1 cellular context compared by ENCODE assay signal in genomic region chr6:41406821-41407787, GRCh38.
TF ChIP-seq lines count a peak whose summit lies in the region.

No MANE protein-coding gene starts in this region.

TF ChIP-seq in WTC11, 78 proteins besides CTCF, POLR2A, EP300 and RAD21 (continued from another document):
- TF ChIP-seq, protein P1, sequence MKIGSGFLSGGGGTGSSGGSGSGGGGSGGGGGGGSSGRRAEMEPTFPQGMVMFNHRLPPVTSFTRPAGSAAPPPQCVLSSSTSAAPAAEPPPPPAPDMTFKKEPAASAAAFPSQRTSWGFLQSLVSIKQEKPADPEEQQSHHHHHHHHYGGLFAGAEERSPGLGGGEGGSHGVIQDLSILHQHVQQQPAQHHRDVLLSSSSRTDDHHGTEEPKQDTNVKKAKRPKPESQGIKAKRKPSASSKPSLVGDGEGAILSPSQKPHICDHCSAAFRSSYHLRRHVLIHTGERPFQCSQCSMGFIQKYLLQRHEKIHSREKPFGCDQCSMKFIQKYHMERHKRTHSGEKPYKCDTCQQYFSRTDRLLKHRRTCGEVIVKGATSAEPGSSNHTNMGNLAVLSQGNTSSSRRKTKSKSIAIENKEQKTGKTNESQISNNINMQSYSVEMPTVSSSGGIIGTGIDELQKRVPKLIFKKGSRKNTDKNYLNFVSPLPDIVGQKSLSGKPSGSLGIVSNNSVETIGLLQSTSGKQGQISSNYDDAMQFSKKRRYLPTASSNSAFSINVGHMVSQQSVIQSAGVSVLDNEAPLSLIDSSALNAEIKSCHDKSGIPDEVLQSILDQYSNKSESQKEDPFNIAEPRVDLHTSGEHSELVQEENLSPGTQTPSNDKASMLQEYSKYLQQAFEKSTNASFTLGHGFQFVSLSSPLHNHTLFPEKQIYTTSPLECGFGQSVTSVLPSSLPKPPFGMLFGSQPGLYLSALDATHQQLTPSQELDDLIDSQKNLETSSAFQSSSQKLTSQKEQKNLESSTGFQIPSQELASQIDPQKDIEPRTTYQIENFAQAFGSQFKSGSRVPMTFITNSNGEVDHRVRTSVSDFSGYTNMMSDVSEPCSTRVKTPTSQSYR (CRISPR knock-in tag; IDR thresholded peaks at IDR 0.05) = no peak
- TF ChIP-seq, protein P2, sequence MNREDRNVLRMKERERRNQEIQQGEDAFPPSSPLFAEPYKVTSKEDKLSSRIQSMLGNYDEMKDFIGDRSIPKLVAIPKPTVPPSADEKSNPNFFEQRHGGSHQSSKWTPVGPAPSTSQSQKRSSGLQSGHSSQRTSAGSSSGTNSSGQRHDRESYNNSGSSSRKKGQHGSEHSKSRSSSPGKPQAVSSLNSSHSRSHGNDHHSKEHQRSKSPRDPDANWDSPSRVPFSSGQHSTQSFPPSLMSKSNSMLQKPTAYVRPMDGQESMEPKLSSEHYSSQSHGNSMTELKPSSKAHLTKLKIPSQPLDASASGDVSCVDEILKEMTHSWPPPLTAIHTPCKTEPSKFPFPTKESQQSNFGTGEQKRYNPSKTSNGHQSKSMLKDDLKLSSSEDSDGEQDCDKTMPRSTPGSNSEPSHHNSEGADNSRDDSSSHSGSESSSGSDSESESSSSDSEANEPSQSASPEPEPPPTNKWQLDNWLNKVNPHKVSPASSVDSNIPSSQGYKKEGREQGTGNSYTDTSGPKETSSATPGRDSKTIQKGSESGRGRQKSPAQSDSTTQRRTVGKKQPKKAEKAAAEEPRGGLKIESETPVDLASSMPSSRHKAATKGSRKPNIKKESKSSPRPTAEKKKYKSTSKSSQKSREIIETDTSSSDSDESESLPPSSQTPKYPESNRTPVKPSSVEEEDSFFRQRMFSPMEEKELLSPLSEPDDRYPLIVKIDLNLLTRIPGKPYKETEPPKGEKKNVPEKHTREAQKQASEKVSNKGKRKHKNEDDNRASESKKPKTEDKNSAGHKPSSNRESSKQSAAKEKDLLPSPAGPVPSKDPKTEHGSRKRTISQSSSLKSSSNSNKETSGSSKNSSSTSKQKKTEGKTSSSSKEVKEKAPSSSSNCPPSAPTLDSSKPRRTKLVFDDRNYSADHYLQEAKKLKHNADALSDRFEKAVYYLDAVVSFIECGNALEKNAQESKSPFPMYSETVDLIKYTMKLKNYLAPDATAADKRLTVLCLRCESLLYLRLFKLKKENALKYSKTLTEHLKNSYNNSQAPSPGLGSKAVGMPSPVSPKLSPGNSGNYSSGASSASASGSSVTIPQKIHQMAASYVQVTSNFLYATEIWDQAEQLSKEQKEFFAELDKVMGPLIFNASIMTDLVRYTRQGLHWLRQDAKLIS (CRISPR knock-in tag; IDR thresholded peaks at IDR 0.05; ENCODE audit: borderline replicate concordance) = no peak
- TF ChIP-seq ZNF396 (CRISPR knock-in tag; IDR thresholded peaks at IDR 0.05; ENCODE audit: borderline replicate concordance) (no peak), HMGXB4 (CRISPR knock-in tag; IDR thresholded peaks at IDR 0.05) (0 out of 2 replicates have a peak, but pooled peaks have one; percentile 32), JUN (CRISPR knock-in tag; IDR thresholded peaks at IDR 0.05) (peak; percentile 49; the same call in 1 of the 2 replicates), GTF2I (CRISPR knock-in tag; conservative IDR thresholded peaks at IDR 0.05) (no peak)
- TF ChIP-seq, protein P3, sequence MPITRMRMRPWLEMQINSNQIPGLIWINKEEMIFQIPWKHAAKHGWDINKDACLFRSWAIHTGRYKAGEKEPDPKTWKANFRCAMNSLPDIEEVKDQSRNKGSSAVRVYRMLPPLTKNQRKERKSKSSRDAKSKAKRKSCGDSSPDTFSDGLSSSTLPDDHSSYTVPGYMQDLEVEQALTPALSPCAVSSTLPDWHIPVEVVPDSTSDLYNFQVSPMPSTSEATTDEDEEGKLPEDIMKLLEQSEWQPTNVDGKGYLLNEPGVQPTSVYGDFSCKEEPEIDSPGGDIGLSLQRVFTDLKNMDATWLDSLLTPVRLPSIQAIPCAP (CRISPR knock-in tag; IDR thresholded peaks at IDR 0.05) = 0 out of 2 replicates have a peak, but pooled peaks have one; percentile 37
